32 cellular contexts compared by ENCODE assay signal in the genomic region with DNA sequence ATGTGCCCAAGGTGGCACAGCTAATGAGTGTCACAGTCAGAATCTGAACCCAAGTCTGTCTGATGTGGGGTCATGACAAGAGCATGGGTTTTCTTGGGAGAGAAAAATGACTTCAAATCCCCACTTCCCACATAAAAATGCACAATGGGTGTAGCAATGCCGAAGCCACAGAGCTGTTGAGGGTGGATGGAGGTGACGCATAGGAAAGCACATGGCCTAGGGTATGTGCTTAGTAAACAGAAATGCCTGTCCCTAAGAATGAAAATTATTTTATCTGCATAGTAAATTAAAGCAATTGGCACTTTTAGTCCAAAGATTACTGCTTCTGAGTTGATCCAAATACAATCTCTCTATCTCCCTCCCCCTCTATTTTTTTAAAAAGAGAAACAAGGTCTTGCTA.
"Had no signal": no experiment of that assay in that cellular context is flagged by ENCODE, and none has a peak within 500 bp of the region (broad histone marks: within the 10 kb centered on the region; RNA-seq: fewer than 3 reads in every experiment).

No MANE protein-coding gene starts in this region.

- H3K9me2 ChIP-seq: SK-N-SH had no signal

- H3K4me2 ChIP-seq: PC-9, SK-N-SH had no signal

- H3K27me3 ChIP-seq: body of pancreas, SJCRH30 had no signal

- H3K27ac ChIP-seq: body of pancreas, PC-9, SJCRH30 had no signal

- H3K9ac ChIP-seq: SK-N-SH had no signal

- ATAC-seq: activated CD4-positive, alpha-beta T cell treated with anti-CD3 and anti-CD28 coated beads for 36 hours; activated CD4-positive, CD25-positive, alpha-beta regulatory T cell treated with anti-CD3 and anti-CD28 coated beads, Interleukin-2, amount 50 U/mL, for 24 hours; activated CD8-positive, alpha-beta T cell treated with anti-CD3 and anti-CD28 coated beads, Interleukin-2, amount 10 ng/mL, durations not matched to agents 7 days and 5 days; body of pancreas; T-cell had no signal

- H2AFZ ChIP-seq: PC-9 had no signal

- H3K4me3 Mint-ChIP-seq: activated CD4-positive, alpha-beta T cell treated with anti-CD3 and anti-CD28 coated beads for 36 hours; activated CD4-positive, alpha-beta T cell treated with anti-CD3 and anti-CD28 coated beads, Interleukin-2, amount 10 ng/mL, durations not matched to agents 7 days and 5 days; activated CD8-positive, alpha-beta T cell treated with anti-CD3 and anti-CD28 coated beads, Interleukin-2, amount 10 ng/mL, durations not matched to agents 7 days and 5 days; activated naive CD4-positive, alpha-beta T cell treated with anti-CD3 and anti-CD28 coated beads, Interleukin-2, amount 50 U/mL, for 24 hours; activated naive CD8-positive, alpha-beta T cell treated with anti-CD3 and anti-CD28 coated beads, Interleukin-2, amount 10 ng/mL, durations not matched to agents 7 days and 5 days; activated T-cell treated with anti-CD3 and anti-CD28 coated beads, Interleukin-2, amount 50 U/mL, for 24 hours; T-cell had no signal

- H3K4me3 ChIP-seq: body of pancreas, K562, PC-9, SJCRH30 had no signal

- H3K9me3 Mint-ChIP-seq: activated CD4-positive, alpha-beta T cell treated with anti-CD3 and anti-CD28 coated beads, Interleukin-2, amount 10 ng/mL, durations not matched to agents 7 days and 5 days; activated naive CD4-positive, alpha-beta T cell treated with anti-CD3 and anti-CD28 coated beads, Interleukin-2, amount 50 U/mL, for 24 hours; activated naive CD8-positive, alpha-beta T cell treated with anti-CD3 and anti-CD28 coated beads, Interleukin-2, amount 10 ng/mL, durations not matched to agents 7 days and 5 days; activated T-cell treated with anti-CD3 and anti-CD28 coated beads, Interleukin-2, amount 50 U/mL, for 24 hours; activated T-helper 2 cell treated with anti-CD3 and anti-CD28 coated beads, Interferon-gamma antibody, Interleukin-2, Interleukin-4, amounts not matched to agents 10 μg/mL and 5 μg/mL and 100 μg/mL, durations not matched to agents 14 hours and 24 hours and 36 hours; T-cell had no signal

- H3K9me3 ChIP-seq: body of pancreas, SJCRH30, SK-N-SH had no signal

- H3K4me1 Mint-ChIP-seq: activated CD4-positive, alpha-beta T cell treated with anti-CD3 and anti-CD28 coated beads for 36 hours; activated CD4-positive, alpha-beta T cell treated with anti-CD3 and anti-CD28 coated beads, Interleukin-2, amount 10 ng/mL, durations not matched to agents 7 days and 5 days; activated naive CD4-positive, alpha-beta T cell treated with anti-CD3 and anti-CD28 coated beads, Interleukin-2, amount 50 U/mL, for 24 hours; activated naive CD8-positive, alpha-beta T cell treated with anti-CD3 and anti-CD28 coated beads, Interleukin-2, amount 10 ng/mL, durations not matched to agents 7 days and 5 days; T-cell had no signal

- H3K27me3 Mint-ChIP-seq: activated CD4-positive, alpha-beta T cell treated with anti-CD3 and anti-CD28 coated beads for 36 hours; activated naive CD4-positive, alpha-beta T cell treated with anti-CD3 and anti-CD28 coated beads, Interleukin-2, amount 50 U/mL, for 24 hours; activated T-cell treated with anti-CD3 and anti-CD28 coated beads, Interleukin-2, amount 50 U/mL, for 24 hours; T-cell had no signal

- DNase-seq: activated CD4-positive, alpha-beta T cell treated with anti-CD3 and anti-CD28 coated beads for 36 hours; activated CD4-positive, alpha-beta T cell treated with anti-CD3 and anti-CD28 coated beads, Interleukin-2, amount 10 ng/mL, durations not matched to agents 7 days and 5 days; activated CD4-positive, alpha-beta T cell treated with anti-CD3 and anti-CD28 coated beads, Interleukin-2, amount 50 U/mL, for 48 hours; activated CD8-positive, alpha-beta T cell treated with anti-CD3 and anti-CD28 coated beads, Interleukin-2, amount 10 ng/mL, durations not matched to agents 7 days and 5 days; activated gamma-delta T cell; activated naive CD4-positive, alpha-beta T cell treated with Interleukin-2 at 50 U/mL for 16 hours; activated naive CD8-positive, alpha-beta T cell treated with anti-CD3 and anti-CD28 coated beads, Interleukin-2, amount 10 ng/mL, durations not matched to agents 7 days and 5 days; activated T-cell treated with anti-CD3 and anti-CD28 coated beads, Interleukin-2, amount 50 U/mL, for 24 hours; body of pancreas; caudate nucleus; cerebellar nuclear complex; IMR-90; MV-4-11; NCI-H1092; NCI-H1436 treated with DMSO at 0.1 percent for 48 hours; NCI-H1694 treated with DMSO at 0.1 percent for 48 hours; NCI-H2029; NCI-H510A; NCI-H526; NCI-H748 treated with DMSO at 0.1 percent for 48 hours; NK-92 treated with Interleukin-12 subunit alpha and Interleukin-12 subunit beta, amount 100 ng/mL, for 24 hours; PC-9; SHP77; SJCRH30; SK-N-SH; T-cell; T-helper 2 cell; T-helper 9 cell had no signal

- H3K36me3 Mint-ChIP-seq: activated naive CD4-positive, alpha-beta T cell treated with anti-CD3 and anti-CD28 coated beads, Interleukin-2, amount 50 U/mL, for 24 hours; activated naive CD8-positive, alpha-beta T cell treated with anti-CD3 and anti-CD28 coated beads, Interleukin-2, amount 10 ng/mL, durations not matched to agents 7 days and 5 days; T-cell had no signal

- H3K4me1 ChIP-seq: body of pancreas, SJCRH30 had no signal

- H3K27ac Mint-ChIP-seq: activated CD4-positive, alpha-beta T cell treated with anti-CD3 and anti-CD28 coated beads for 36 hours; activated CD4-positive, alpha-beta T cell treated with anti-CD3 and anti-CD28 coated beads, Interleukin-2, amount 10 ng/mL, durations not matched to agents 7 days and 5 days; activated CD8-positive, alpha-beta T cell treated with anti-CD3 and anti-CD28 coated beads, Interleukin-2, amount 10 ng/mL, durations not matched to agents 7 days and 5 days; activated naive CD4-positive, alpha-beta T cell treated with anti-CD3 and anti-CD28 coated beads, Interleukin-2, amount 50 U/mL, for 24 hours; activated naive CD8-positive, alpha-beta T cell treated with anti-CD3 and anti-CD28 coated beads, Interleukin-2, amount 10 ng/mL, durations not matched to agents 7 days and 5 days; activated T-cell treated with anti-CD3 and anti-CD28 coated beads, Interleukin-2, amount 50 U/mL, for 24 hours; activated T-helper 2 cell treated with anti-CD3 and anti-CD28 coated beads, Interferon-gamma antibody, Interleukin-2, Interleukin-4, amounts not matched to agents 10 μg/mL and 5 μg/mL and 100 μg/mL, durations not matched to agents 14 hours and 24 hours and 36 hours; T-cell had no signal

- H3K36me3 ChIP-seq: SJCRH30 had no signal
